In the genomic region with DNA sequence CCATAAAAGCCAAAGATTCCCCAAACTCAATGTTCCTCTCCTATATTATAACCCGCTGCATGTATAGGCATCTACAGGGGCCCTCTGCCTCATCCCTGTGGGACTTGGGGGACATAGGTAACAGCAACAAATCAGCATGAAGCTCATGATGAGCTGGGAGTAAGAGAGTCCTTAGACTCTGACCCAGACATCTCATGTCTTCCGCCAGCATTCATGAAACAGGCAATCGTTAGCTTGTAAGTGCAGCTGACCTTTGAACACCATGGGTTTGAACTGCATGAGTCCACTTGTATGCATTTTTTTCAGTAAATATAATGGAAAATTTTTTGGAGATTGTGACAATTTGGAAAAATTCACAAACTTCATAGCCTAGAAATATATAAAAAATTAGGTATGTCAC, we compare ENCODE assay signal across 1 cellular context.
TF ChIP-seq lines count a peak whose summit lies in the region.

No MANE protein-coding gene starts in this region.

TF ChIP-seq in HepG2, 621 proteins besides CTCF, POLR2A, EP300 and RAD21 (continued from another document):
- no peak for TF ChIP-seq ZNF703 (CRISPR knock-in tag; IDR thresholded peaks at IDR 0.05; ENCODE audit: borderline replicate concordance)
- no peak for TF ChIP-seq SMAD1 (CRISPR knock-in tag; IDR thresholded peaks at IDR 0.05; ENCODE audit: borderline replicate concordance, low read depth)
- no peak for TF ChIP-seq ZNF256 (CRISPR knock-in tag; conservative IDR thresholded peaks at IDR 0.05)
- 0 out of 2 replicates have a peak, but pooled peaks have one; percentile 29 for TF ChIP-seq ZSCAN21 (CRISPR knock-in tag; IDR thresholded peaks at IDR 0.05; ENCODE audit: borderline replicate concordance)
- peak; percentile 55; the same call in 1 of the 2 replicates for TF ChIP-seq FOXA3 (CRISPR knock-in tag; IDR thresholded peaks at IDR 0.05)
